ENCODE assay signal across 1 cellular context in the genomic region with DNA sequence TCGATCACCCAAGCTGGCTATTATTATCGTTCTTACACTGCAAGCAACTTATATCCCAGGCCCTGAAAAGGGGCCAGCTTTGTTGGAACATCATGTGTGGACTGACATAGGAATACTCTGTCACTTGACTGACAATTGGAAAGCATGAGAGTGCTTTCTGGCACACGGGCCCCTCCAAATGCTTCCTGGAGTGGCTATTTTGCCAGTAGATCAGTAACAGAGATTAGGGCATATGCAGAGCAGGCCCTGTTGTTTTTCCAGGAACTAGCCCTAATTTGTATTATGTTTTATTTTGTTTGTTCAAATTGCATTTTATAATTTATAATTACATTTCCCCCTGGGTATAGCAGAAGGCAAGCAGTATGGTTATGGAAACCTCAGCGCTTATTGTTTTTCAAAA.
TF ChIP-seq lines count a peak whose summit lies in the region.

No MANE protein-coding gene starts in this region.

TF ChIP-seq in K562, 482 proteins besides CTCF, POLR2A, EP300 and RAD21 (continued from another document):
- TF ChIP-seq, protein P1, sequence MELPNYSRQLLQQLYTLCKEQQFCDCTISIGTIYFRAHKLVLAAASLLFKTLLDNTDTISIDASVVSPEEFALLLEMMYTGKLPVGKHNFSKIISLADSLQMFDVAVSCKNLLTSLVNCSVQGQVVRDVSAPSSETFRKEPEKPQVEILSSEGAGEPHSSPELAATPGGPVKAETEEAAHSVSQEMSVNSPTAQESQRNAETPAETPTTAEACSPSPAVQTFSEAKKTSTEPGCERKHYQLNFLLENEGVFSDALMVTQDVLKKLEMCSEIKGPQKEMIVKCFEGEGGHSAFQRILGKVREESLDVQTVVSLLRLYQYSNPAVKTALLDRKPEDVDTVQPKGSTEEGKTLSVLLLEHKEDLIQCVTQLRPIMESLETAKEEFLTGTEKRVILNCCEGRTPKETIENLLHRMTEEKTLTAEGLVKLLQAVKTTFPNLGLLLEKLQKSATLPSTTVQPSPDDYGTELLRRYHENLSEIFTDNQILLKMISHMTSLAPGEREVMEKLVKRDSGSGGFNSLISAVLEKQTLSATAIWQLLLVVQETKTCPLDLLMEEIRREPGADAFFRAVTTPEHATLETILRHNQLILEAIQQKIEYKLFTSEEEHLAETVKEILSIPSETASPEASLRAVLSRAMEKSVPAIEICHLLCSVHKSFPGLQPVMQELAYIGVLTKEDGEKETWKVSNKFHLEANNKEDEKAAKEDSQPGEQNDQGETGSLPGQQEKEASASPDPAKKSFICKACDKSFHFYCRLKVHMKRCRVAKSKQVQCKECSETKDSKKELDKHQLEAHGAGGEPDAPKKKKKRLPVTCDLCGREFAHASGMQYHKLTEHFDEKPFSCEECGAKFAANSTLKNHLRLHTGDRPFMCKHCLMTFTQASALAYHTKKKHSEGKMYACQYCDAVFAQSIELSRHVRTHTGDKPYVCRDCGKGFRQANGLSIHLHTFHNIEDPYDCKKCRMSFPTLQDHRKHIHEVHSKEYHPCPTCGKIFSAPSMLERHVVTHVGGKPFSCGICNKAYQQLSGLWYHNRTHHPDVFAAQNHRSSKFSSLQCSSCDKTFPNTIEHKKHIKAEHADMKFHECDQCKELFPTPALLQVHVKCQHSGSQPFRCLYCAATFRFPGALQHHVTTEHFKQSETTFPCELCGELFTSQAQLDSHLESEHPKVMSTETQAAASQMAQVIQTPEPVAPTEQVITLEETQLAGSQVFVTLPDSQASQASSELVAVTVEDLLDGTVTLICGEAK (IDR thresholded peaks at IDR 0.05) = no peak
- TF ChIP-seq, protein P1 (CRISPR knock-in tag; IDR thresholded peaks at IDR 0.05) = no peak
- TF ChIP-seq, protein P2, sequence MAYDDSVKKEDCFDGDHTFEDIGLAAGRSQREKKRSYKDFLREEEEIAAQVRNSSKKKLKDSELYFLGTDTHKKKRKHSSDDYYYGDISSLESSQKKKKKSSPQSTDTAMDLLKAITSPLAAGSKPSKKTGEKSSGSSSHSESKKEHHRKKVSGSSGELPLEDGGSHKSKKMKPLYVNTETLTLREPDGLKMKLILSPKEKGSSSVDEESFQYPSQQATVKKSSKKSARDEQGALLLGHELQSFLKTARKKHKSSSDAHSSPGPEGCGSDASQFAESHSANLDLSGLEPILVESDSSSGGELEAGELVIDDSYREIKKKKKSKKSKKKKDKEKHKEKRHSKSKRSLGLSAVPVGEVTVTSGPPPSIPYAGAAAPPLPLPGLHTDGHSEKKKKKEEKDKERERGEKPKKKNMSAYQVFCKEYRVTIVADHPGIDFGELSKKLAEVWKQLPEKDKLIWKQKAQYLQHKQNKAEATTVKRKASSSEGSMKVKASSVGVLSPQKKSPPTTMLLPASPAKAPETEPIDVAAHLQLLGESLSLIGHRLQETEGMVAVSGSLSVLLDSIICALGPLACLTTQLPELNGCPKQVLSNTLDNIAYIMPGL (CRISPR knock-in tag; IDR thresholded peaks at IDR 0.05) = no peak
